Comparison of ENCODE assay signal across 8 cellular contexts in genomic region chr15:90266061-90266431, GRCh38. TPM values are rescaled to one million over a fixed set of nuclear protein-coding genes. Genes with fewer than 3 reads are reported as not detected.
DNase-seq lines count a peak whose midpoint lies in the region; ATAC-seq and TF ChIP-seq lines count a peak whose summit lies in the region.

No MANE protein-coding gene starts in this region.

- H3K27ac ChIP-seq in esophagus muscularis mucosa (replicated peaks in 1 of 4) (peak overlapping the region; percentile 94 to 98 (median 97)), thoracic aorta (peak overlapping the region; percentile 90 to 97)

- H3K4me3 ChIP-seq in esophagus muscularis mucosa (peak overlapping the region; percentile 75 to 86 (median 82)), thoracic aorta (peak overlapping the region; percentile 93)

- H3K4me1 ChIP-seq in esophagus muscularis mucosa (peaks cover 39 to 58% (median 56%) of the 10 kb centered on the region in 4 donors), thoracic aorta (ENCODE audit: control insufficient read depth in 1 of 2, low read depth in 2 of 2) (peaks cover 31 to 53% of the 10 kb centered on the region in 2 donors)

- peaks cover 1 to 32% (median 22%) of the 10 kb centered on the region in 4 donors for H3K36me3 ChIP-seq in esophagus muscularis mucosa
- H3K36me3 ChIP-seq in thoracic aorta: peaks cover 8% of the 10 kb centered on the region

- H3K9me3 Mint-ChIP-seq in activated CD8-positive, alpha-beta memory T cell treated with anti-CD3 and anti-CD28 coated beads, Interleukin-2, amount 10 ng/mL, durations not matched to agents 7 days and 5 days (ENCODE audit: low read depth): no peaks in the 10 kb centered on the region
- H3K9me3 Mint-ChIP-seq in natural killer cell treated with Interleukin-12 subunit alpha and Interleukin-12 subunit beta and Interleukin-15 and Interleukin-18, amount 100 ng/mL, for 72 hours: no peaks in the 10 kb centered on the region

- peak; percentile 42 for DNase-seq in COR-L47 (lab: John Stamatoyannopoulos, UW)
- DNase-seq in NCI-H1417 treated with DMSO at 0.1 percent for 48 hours (lab: John Stamatoyannopoulos, UW): peak; percentile 8
- DNase-seq in activated CD8-positive, alpha-beta memory T cell treated with anti-CD3 and anti-CD28 coated beads, Interleukin-2, amount 10 ng/mL, durations not matched to agents 7 days and 5 days: peak; percentile 74
- DNase-seq in esophagus muscularis mucosa (ENCODE audit: extremely low spot score): no peak
- DNase-seq in natural killer cell treated with Interleukin-12 subunit alpha and Interleukin-12 subunit beta and Interleukin-15 and Interleukin-18, amount 100 ng/mL, for 72 hours (ENCODE audit: low spot score): no peak
- DNase-seq in thoracic aorta (ENCODE audit: low spot score): no peak
- DNase-seq in RPMI8226: no peak

- under 1% methylated on average over 9 of the region's 16 CpGs for WGBS in esophagus muscularis mucosa

- H3K27ac Mint-ChIP-seq in activated CD8-positive, alpha-beta memory T cell treated with anti-CD3 and anti-CD28 coated beads, Interleukin-2, amount 10 ng/mL, durations not matched to agents 7 days and 5 days: peak overlapping the region; percentile 99
- H3K27ac Mint-ChIP-seq in natural killer cell treated with Interleukin-12 subunit alpha and Interleukin-12 subunit beta and Interleukin-15 and Interleukin-18, amount 100 ng/mL, for 72 hours: peak overlapping the region; percentile 90 to 96

- intact Hi-C loops in esophagus muscularis mucosa (cut with DNase I): no loop called here

- no peak for TF ChIP-seq EP300 in esophagus muscularis mucosa (IDR thresholded peaks at IDR 0.05)

- CTCF ChIA-PET in activated CD8-positive, alpha-beta memory T cell treated with anti-CD3 and anti-CD28 coated beads, Interleukin-2, amount 10 ng/mL, durations not matched to agents 7 days and 5 days (lab: Charles Lee): interaction anchor here (0.8 to 0.9 kb wide), 4 partner anchors 32 to 109 kb away, joined by 3 to 4 read pairs (median 3); partner anchors contain the start of genes CIB1, GDPGP1 and SEMA4B

- peak; percentile 10 for ATAC-seq in GM21529 (IDR thresholded peaks at IDR 0.05; ENCODE audit: unreplicated experiment)
- ATAC-seq in activated CD8-positive, alpha-beta memory T cell treated with anti-CD3 and anti-CD28 coated beads, Interleukin-2, amount 10 ng/mL, durations not matched to agents 7 days and 5 days: peak; percentile 28
- ATAC-seq in natural killer cell treated with Interleukin-12 subunit alpha and Interleukin-12 subunit beta and Interleukin-15 and Interleukin-18, amount 100 ng/mL, for 72 hours: peak; percentile 34 to 37
- ATAC-seq in thoracic aorta (ENCODE audit: insufficient number of reproducible peaks, low FRiP score, low read depth): no peak

- H3K9me3 ChIP-seq in esophagus muscularis mucosa: no peaks in the 10 kb centered on the region
- no peaks in the 10 kb centered on the region for H3K9me3 ChIP-seq in thoracic aorta

- H3K36me3 Mint-ChIP-seq in activated CD8-positive, alpha-beta memory T cell treated with anti-CD3 and anti-CD28 coated beads, Interleukin-2, amount 10 ng/mL, durations not matched to agents 7 days and 5 days: peaks cover 29% of the 10 kb centered on the region
- H3K36me3 Mint-ChIP-seq in natural killer cell treated with Interleukin-12 subunit alpha and Interleukin-12 subunit beta and Interleukin-15 and Interleukin-18, amount 100 ng/mL, for 72 hours: peaks cover 23% of the 10 kb centered on the region

- no peaks in the 10 kb centered on the region for H3K27me3 Mint-ChIP-seq in activated CD8-positive, alpha-beta memory T cell treated with anti-CD3 and anti-CD28 coated beads, Interleukin-2, amount 10 ng/mL, durations not matched to agents 7 days and 5 days
- no peaks in the 10 kb centered on the region for H3K27me3 Mint-ChIP-seq in natural killer cell treated with Interleukin-12 subunit alpha and Interleukin-12 subunit beta and Interleukin-15 and Interleukin-18, amount 100 ng/mL, for 72 hours

- H3K4me1 Mint-ChIP-seq in activated CD8-positive, alpha-beta memory T cell treated with anti-CD3 and anti-CD28 coated beads, Interleukin-2, amount 10 ng/mL, durations not matched to agents 7 days and 5 days: peaks cover 48% of the 10 kb centered on the region
- peaks cover 37 to 45% of the 10 kb centered on the region in 2 donors for H3K4me1 Mint-ChIP-seq in natural killer cell treated with Interleukin-12 subunit alpha and Interleukin-12 subunit beta and Interleukin-15 and Interleukin-18, amount 100 ng/mL, for 72 hours (ENCODE audit: low read depth in 2 of 2)

- no peak for TF ChIP-seq CTCF in esophagus muscularis mucosa (IDR thresholded peaks at IDR 0.05)
- TF ChIP-seq CTCF in thoracic aorta (IDR thresholded peaks at IDR 0.05): no peak

- no peaks in the 10 kb centered on the region for H3K27me3 ChIP-seq in esophagus muscularis mucosa
- no peaks in the 10 kb centered on the region for H3K27me3 ChIP-seq in thoracic aorta (replicated peaks; ENCODE audit: insufficient read depth)

- H3K4me3 Mint-ChIP-seq in activated CD8-positive, alpha-beta memory T cell treated with anti-CD3 and anti-CD28 coated beads, Interleukin-2, amount 10 ng/mL, durations not matched to agents 7 days and 5 days: peak overlapping the region; percentile 94
- H3K4me3 Mint-ChIP-seq in natural killer cell treated with Interleukin-12 subunit alpha and Interleukin-12 subunit beta and Interleukin-15 and Interleukin-18, amount 100 ng/mL, for 72 hours: peak overlapping the region; percentile 98

- no peak for TF ChIP-seq POLR2A in esophagus muscularis mucosa (IDR thresholded peaks at IDR 0.05; ENCODE audit: low read depth)

RNA-seq across cellular contexts. Expression of gene NGRN, which starts 0.6 kb away (rescaled TPM):
- 10 to 100 TPM; 30.1 to 34.9 TPM for total RNA-seq in activated CD8-positive, alpha-beta memory T cell treated with anti-CD3 and anti-CD28 coated beads, Interleukin-2, amount 10 ng/mL, durations not matched to agents 7 days and 5 days
- 100 to 1,000 TPM; 140 to 166 (median 154) TPM for total RNA-seq in esophagus muscularis mucosa
- 10 to 100 TPM; 22.8 to 36.5 TPM for total RNA-seq in natural killer cell treated with Interleukin-12 subunit alpha and Interleukin-12 subunit beta and Interleukin-15 and Interleukin-18, amount 100 ng/mL, for 72 hours
- 10 to 100 TPM; 63.5 to 97.5 TPM for total RNA-seq in thoracic aorta

RNA-seq across cellular contexts. Expression of gene TTLL13, which starts 16.7 kb away (rescaled TPM):
- total RNA-seq in activated CD8-positive, alpha-beta memory T cell treated with anti-CD3 and anti-CD28 coated beads, Interleukin-2, amount 10 ng/mL, durations not matched to agents 7 days and 5 days: 1 to 10 TPM in 1 of 2 experiments, under 1 TPM in 1; 0.80 to 1.1 TPM
- total RNA-seq in esophagus muscularis mucosa (under 1 TPM in 2 of 4 donors, not detected in 2; 0.32 to 0.42 TPM), thoracic aorta (not detected)
- total RNA-seq in natural killer cell treated with Interleukin-12 subunit alpha and Interleukin-12 subunit beta and Interleukin-15 and Interleukin-18, amount 100 ng/mL, for 72 hours: under 1 TPM in 1 of 2 donors, not detected in 1; 0.36 TPM

RNA-seq across cellular contexts. Expression of gene GDPGP1, which starts 32.0 kb away (rescaled TPM):
- 1 to 10 TPM; 7.0 to 9.8 TPM for total RNA-seq in activated CD8-positive, alpha-beta memory T cell treated with anti-CD3 and anti-CD28 coated beads, Interleukin-2, amount 10 ng/mL, durations not matched to agents 7 days and 5 days
- total RNA-seq in esophagus muscularis mucosa (1 to 10 TPM; 3.8 to 7.4 (median 5.3) TPM), thoracic aorta (10 to 100 TPM in 1 of 2 donors, 1 to 10 TPM in 1; 5.0 to 23.4 TPM)
- total RNA-seq in natural killer cell treated with Interleukin-12 subunit alpha and Interleukin-12 subunit beta and Interleukin-15 and Interleukin-18, amount 100 ng/mL, for 72 hours: 10 to 100 TPM in 1 of 2 donors, 1 to 10 TPM in 1; 9.6 to 10.0 TPM

RNA-seq across cellular contexts. Expression of gene CIB1, which starts 32.3 kb away (rescaled TPM):
- 100 to 1,000 TPM; 120 to 127 TPM for total RNA-seq in activated CD8-positive, alpha-beta memory T cell treated with anti-CD3 and anti-CD28 coated beads, Interleukin-2, amount 10 ng/mL, durations not matched to agents 7 days and 5 days
- total RNA-seq in esophagus muscularis mucosa: 10 to 100 TPM; 27.2 to 49.0 (median 33.8) TPM
- 100 to 1,000 TPM in 1 of 2 donors, 10 to 100 TPM in 1; 86.1 to 119 TPM for total RNA-seq in natural killer cell treated with Interleukin-12 subunit alpha and Interleukin-12 subunit beta and Interleukin-15 and Interleukin-18, amount 100 ng/mL, for 72 hours
- 10 to 100 TPM; 18.0 to 35.6 TPM for total RNA-seq in thoracic aorta

Comparison
In these comparisons a context has a peak if more than half of its experiments do, and no peak if none do; other contexts are left out.
1. DNase-seq: peak in COR-L47 (single experiment), NCI-H1417 treated with DMSO at 0.1 percent for 48 hours (single experiment) and activated CD8-positive, alpha-beta memory T cell treated with anti-CD3 and anti-CD28 coated beads, Interleukin-2, amount 10 ng/mL, durations not matched to agents 7 days and 5 days (single experiment); none in esophagus muscularis mucosa (single experiment), natural killer cell treated with Interleukin-12 subunit alpha and Interleukin-12 subunit beta and Interleukin-15 and Interleukin-18, amount 100 ng/mL, for 72 hours (single experiment), thoracic aorta (single experiment) and RPMI8226 (single experiment).